10 cellular contexts compared by ENCODE assay signal in the genomic region with DNA sequence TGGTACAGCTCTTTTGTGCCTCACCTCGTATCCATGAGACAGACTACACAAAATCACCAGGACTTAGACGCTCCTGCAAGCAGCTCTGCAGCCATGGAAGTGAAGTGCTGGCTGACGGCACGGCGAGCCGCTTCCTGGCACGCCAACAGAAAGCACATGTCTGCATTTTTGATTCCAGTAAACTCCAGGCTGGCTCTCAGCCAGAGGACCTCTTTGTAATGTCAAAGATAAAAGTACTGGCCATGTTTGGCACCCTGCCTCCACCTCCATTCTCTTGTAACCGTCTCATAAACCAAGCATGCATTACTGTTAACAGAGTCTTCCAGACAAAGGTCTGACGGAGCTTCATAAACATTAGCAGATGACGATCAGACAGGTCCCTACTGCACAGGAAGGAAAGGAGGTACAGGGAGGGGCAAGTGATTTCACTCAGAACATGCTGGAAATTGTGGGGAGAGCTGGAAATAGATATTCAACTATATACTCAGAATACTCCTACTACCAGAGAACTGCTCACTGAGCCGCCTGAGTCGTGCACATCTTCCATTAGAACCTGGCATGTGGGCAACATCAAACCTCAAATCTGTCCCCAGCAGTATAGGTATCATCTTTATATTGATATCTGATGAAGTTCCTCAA.
DNase-seq lines count a peak whose midpoint lies in the region; ATAC-seq and TF ChIP-seq lines count a peak whose summit lies in the region.
"Had no signal": no experiment of that assay in that cellular context is flagged by ENCODE, and none has a peak within 500 bp of the region (broad histone marks: within the 10 kb centered on the region; RNA-seq: fewer than 3 reads in every experiment).

No MANE protein-coding gene starts in this region.

- CTCF ChIA-PET in A673 (lab: Charles Lee) (no interaction called here), MCF 10A (lab: Yijun Ruan, JAX) (interaction anchor here (0.5 to 1.4 kb wide), 3 partner anchors 11 to 1389 kb away, joined by 3 to 5 read pairs (median 4); no protein-coding TSS in a partner anchor), PC-3 (lab: Charles Lee) (interaction anchor here (0.6 kb wide), 1 partner anchor 252 kb away, joined by 15 read pairs; no protein-coding TSS in a partner anchor)

- TF ChIP-seq CTCF in A673 (conservative IDR thresholded peaks at IDR 0.05; ENCODE audit: low read depth, low read length) (no peak), MCF 10A (IDR thresholded peaks at IDR 0.05; ENCODE audit: unreplicated experiment) (no peak), PC-3 (conservative IDR thresholded peaks at IDR 0.05; ENCODE audit: low read depth, low read length) (no peak)

- no peaks in the 10 kb centered on the region for H4K20me1 ChIP-seq in PC-3 (ENCODE audit: low read length)

- H3K36me3 ChIP-seq in A673 (ENCODE audit: insufficient read depth, low read length, poor library complexity, severe bottlenecking) (no peaks in the 10 kb centered on the region), PC-3 (ENCODE audit: low read depth, low read length) (no peaks in the 10 kb centered on the region)

- H3K27ac ChIP-seq in A673 (ENCODE audit: low read depth, low read length, poor library complexity, severe bottlenecking) (no peak overlapping the region), PC-3 (ENCODE audit: low read length) (no peak overlapping the region)
- H3K27ac ChIP-seq: HL-60, psoas muscle had no signal

- no peak overlapping the region for H2AFZ ChIP-seq in PC-3 (ENCODE audit: low read length)

- H3K4me1 Mint-ChIP-seq in MCF 10A (ENCODE audit: insufficient read depth, unreplicated experiment) = peaks cover 5% of the 10 kb centered on the region

- H3K9ac ChIP-seq in PC-3 (ENCODE audit: low read length) = no peak overlapping the region

- no peak overlapping the region for H3K4me3 Mint-ChIP-seq in MCF 10A (ENCODE audit: unreplicated experiment)

- DNase-seq in A673 (ENCODE audit: low spot score) = peak; percentile 47
- peak; percentile 86 for DNase-seq in NCI-H1105 treated with DMSO at 0.1 percent for 48 hours (lab: John Stamatoyannopoulos, UW)
- peak; percentile 90 for DNase-seq in MCF 10A (ENCODE audit: unreplicated experiment)
- peak; percentile 73 for DNase-seq in left lobe of liver (ENCODE audit: low spot score)
- no peak for DNase-seq in RPMI8226
- no peak for DNase-seq in PC-3

- no TSS peak for BruUV-seq in A673 (replicated peaks; lab: Mats Ljungman, UMichigan)
- no TSS peak for BruUV-seq in MCF 10A (replicated peaks; lab: Mats Ljungman, UMichigan)
- no TSS peak for BruUV-seq in PC-3 (replicated peaks; lab: Mats Ljungman, UMichigan)

- H3K4me3 ChIP-seq in A673 (ENCODE audit: low read depth, low read length, poor library complexity, severe bottlenecking) = no peak overlapping the region
- no peak overlapping the region for H3K4me3 ChIP-seq in PC-3 (ENCODE audit: low read length)
- H3K4me3 ChIP-seq: psoas muscle had no signal

- no peaks in the 10 kb centered on the region for H3K79me2 ChIP-seq in PC-3 (ENCODE audit: low read length)

- H3K4me2 ChIP-seq in PC-3 (ENCODE audit: low read length) = no peak overlapping the region

- H3K27ac Mint-ChIP-seq in MCF 10A (ENCODE audit: low read depth, unreplicated experiment) = peak overlapping the region; percentile 6

- H3K9me3 Mint-ChIP-seq in MCF 10A (ENCODE audit: unreplicated experiment) = no peaks in the 10 kb centered on the region

- no peaks in the 10 kb centered on the region for H3K9me2 ChIP-seq in PC-3 (replicated peaks; ENCODE audit: low read length)

- H3K9me3 ChIP-seq in A673 (ENCODE audit: low read depth, low read length, poor library complexity, severe bottlenecking) (no peaks in the 10 kb centered on the region), PC-3 (ENCODE audit: low read length) (no peaks in the 10 kb centered on the region)
- H3K9me3 ChIP-seq: psoas muscle had no signal

- H3K27me3 Mint-ChIP-seq in MCF 10A (ENCODE audit: insufficient read depth, unreplicated experiment) = no peaks in the 10 kb centered on the region

- ATAC-seq in left lobe of liver = peak; percentile 77
- no peak for ATAC-seq in PC-3
- no peak for ATAC-seq in HG03439 (IDR thresholded peaks at IDR 0.05; ENCODE audit: unreplicated experiment)
- no peak for ATAC-seq in GM21526 (IDR thresholded peaks at IDR 0.05; ENCODE audit: low FRiP score, unreplicated experiment)

- H3K4me1 ChIP-seq in A673 (ENCODE audit: insufficient read depth, low read length, poor library complexity, severe bottlenecking) (peaks cover 5% of the 10 kb centered on the region), PC-3 (ENCODE audit: insufficient read depth, low read length) (no peaks in the 10 kb centered on the region)
- H3K4me1 ChIP-seq: psoas muscle had no signal

- POLR2A ChIA-PET in A673 (lab: Charles Lee; ENCODE audit: low non-redundant PET) (no interaction called here), MCF 10A (lab: Yijun Ruan, JAX) (no interaction called here), PC-3 (lab: Charles Lee; ENCODE audit: unreplicated experiment) (no interaction called here)

- H3F3A ChIP-seq in PC-3 (ENCODE audit: low read length, unreplicated experiment) = no peaks in the 10 kb centered on the region

- no peaks in the 10 kb centered on the region for H3K36me3 Mint-ChIP-seq in MCF 10A (ENCODE audit: insufficient read depth, unreplicated experiment)

- intact Hi-C loops in A673 (cut with micrococcal nuclease; ENCODE audit: unreplicated experiment) = no loop called here
- intact Hi-C loops in MCF 10A (cut with micrococcal nuclease) = no loop called here
- intact Hi-C loops in PC-3 (cut with micrococcal nuclease) = no loop called here

- H3K27me3 ChIP-seq in A673 (replicated peaks; ENCODE audit: insufficient read depth, low read depth, low read length, poor library complexity) (no peaks in the 10 kb centered on the region), PC-3 (ENCODE audit: low read length) (no peaks in the 10 kb centered on the region)

Comparison
In these comparisons a context has a peak if more than half of its experiments do, and no peak if none do; other contexts are left out.
1. DNase-seq: peak in A673 (single experiment), NCI-H1105 treated with DMSO at 0.1 percent for 48 hours (single experiment), MCF 10A (single experiment) and left lobe of liver (single experiment); none in RPMI8226 (single experiment) and PC-3 (single experiment).